21 cellular contexts compared by ENCODE assay signal in genomic region chr11:15618583-15619032, GRCh38.
"Had no signal": no experiment of that assay in that cellular context is flagged by ENCODE, and none has a peak within 500 bp of the region (broad histone marks: within the 10 kb centered on the region; RNA-seq: fewer than 3 reads in every experiment).

No MANE protein-coding gene starts in this region.

- H3K4me1 ChIP-seq: foreskin keratinocyte, lower lobe of right lung, parathyroid adenoma had no signal

- H3K27me3 ChIP-seq: foreskin keratinocyte had no signal

- H3K27ac ChIP-seq: coronary artery, foreskin keratinocyte, left ventricle myocardium inferior, lower lobe of right lung, parathyroid adenoma, psoas muscle had no signal

- H3K4me3 ChIP-seq: coronary artery, left ventricle myocardium inferior, lower lobe of right lung, psoas muscle had no signal

- H3K36me3 ChIP-seq: left ventricle myocardium inferior, lower lobe of right lung had no signal

- ATAC-seq: foreskin keratinocyte; left cardiac atrium; lower lobe of right lung; psoas muscle; sciatic nerve; stimulated activated naive B cell treated with anti-CD40 and anti-IgM and Interleukin-4, amounts not matched to agents 10 μg/mL and 1 μg/mL and 100 μg/mL, for 72 hours had no signal

- DNase-seq: effector CD4-positive, alpha-beta T cell; endodermal cell; erythroblast; foreskin keratinocyte; kidney; left cardiac atrium; left ventricle myocardium inferior; lower lobe of right lung; mesenchymal stem cell; midbrain; naive B cell; occipital lobe; psoas muscle; retina; stimulated activated CD4-positive, alpha-beta T cell treated with anti-CD3 and anti-CD28 coated beads, Interleukin-2, amount 100 ng/mL, for 24 hours; stimulated activated CD4-positive, alpha-beta T cell treated with anti-CD3 and anti-CD28 coated beads, Interleukin-4, amount 100 ng/mL, for 4 hours; stimulated activated naive B cell treated with anti-CD40 and anti-IgM and Interleukin-4, amounts not matched to agents 10 μg/mL and 1 μg/mL and 100 μg/mL, for 72 hours; trophoblast cell had no signal

- H3K9me3 ChIP-seq: left ventricle myocardium inferior, lower lobe of right lung, psoas muscle had no signal
